18 cellular contexts compared by ENCODE assay signal in the genomic region with DNA sequence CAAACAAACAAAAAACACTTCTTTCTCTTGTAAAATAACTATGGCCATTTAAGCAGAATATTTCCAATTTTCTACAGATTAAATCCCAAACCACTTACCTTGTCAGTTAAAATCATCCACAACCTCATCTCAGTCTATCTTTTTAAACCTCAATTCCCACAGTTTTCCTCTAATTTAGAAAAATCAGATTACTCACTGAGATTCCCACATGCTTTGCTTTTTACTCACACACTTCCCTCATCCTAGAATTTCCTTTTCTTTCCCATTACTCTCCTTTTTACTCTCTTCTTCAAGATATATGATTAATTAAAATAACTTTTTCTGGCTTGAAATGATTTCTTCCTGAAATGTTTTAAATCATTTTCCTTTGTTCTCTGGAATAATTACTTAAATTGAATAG.
DNase-seq lines count a peak whose midpoint lies in the region; ATAC-seq and TF ChIP-seq lines count a peak whose summit lies in the region.
"Had no signal": no experiment of that assay in that cellular context is flagged by ENCODE, and none has a peak within 500 bp of the region (broad histone marks: within the 10 kb centered on the region; RNA-seq: fewer than 3 reads in every experiment).

No MANE protein-coding gene starts in this region.

- H3K27me3 ChIP-seq in IMR-90 (ENCODE audit: control insufficient read depth, insufficient read depth, low read length), result no peaks in the 10 kb centered on the region

- BruUV-seq in IMR-90 (replicated peaks; lab: Mats Ljungman, UMichigan), result no TSS peak

- peak overlapping the region; percentile 63 for H3K27ac Mint-ChIP-seq in chondrocyte (ENCODE audit: unreplicated experiment)
- H3K27ac Mint-ChIP-seq in osteocyte (ENCODE audit: unreplicated experiment), result peak overlapping the region; percentile 45
- H3K27ac Mint-ChIP-seq: CD8-positive, alpha-beta memory T cell had no signal

- H3K9ac ChIP-seq in IMR-90 (ENCODE audit: low read depth, low read length), result no peak overlapping the region

- no peak overlapping the region for H2AK5ac ChIP-seq in IMR-90 (ENCODE audit: low read depth, low read length)

- H2AFZ ChIP-seq in IMR-90 (replicated peaks; ENCODE audit: low read length, poor library complexity), result no peak overlapping the region
- H2AFZ ChIP-seq: PC-9 had no signal

- H3K9me3 ChIP-seq in IMR-90 (ENCODE audit: control insufficient read depth, insufficient read depth, low read length), result no peaks in the 10 kb centered on the region

- H4K8ac ChIP-seq in IMR-90 (ENCODE audit: low read depth in 2 of 2, low read length in 2 of 2), result no peak overlapping the region

- H3K27ac ChIP-seq in IMR-90 (ENCODE audit: insufficient read depth, low read length), result no peak overlapping the region
- H3K27ac ChIP-seq: PC-9 had no signal

- H3K14ac ChIP-seq in IMR-90 (replicated peaks; ENCODE audit: low read depth, low read length), result no peak overlapping the region

- no peak overlapping the region for H2BK15ac ChIP-seq in IMR-90 (ENCODE audit: low read depth, low read length)

- H3K56ac ChIP-seq in IMR-90 (ENCODE audit: extremely low read depth, insufficient read depth, low read length), result no peak overlapping the region

- no peak overlapping the region for H3K4me2 ChIP-seq in IMR-90 (ENCODE audit: low read depth, low read length)
- H3K4me2 ChIP-seq: PC-9 had no signal

- no peak overlapping the region for H4K91ac ChIP-seq in IMR-90 (ENCODE audit: insufficient read depth, low read depth, low read length)

- TF ChIP-seq POLR2A in IMR-90 (IDR thresholded peaks at IDR 0.05; ENCODE audit: low read depth, low read length) (no peak), erythroblast (IDR thresholded peaks at IDR 0.05; ENCODE audit: low read length) (no peak)

- H3K27me3 Mint-ChIP-seq in chondrocyte (ENCODE audit: low read depth) (no peaks in the 10 kb centered on the region), osteocyte (ENCODE audit: unreplicated experiment) (no peaks in the 10 kb centered on the region)
- H3K27me3 Mint-ChIP-seq: CD8-positive, alpha-beta memory T cell had no signal

- no peaks in the 10 kb centered on the region for H4K20me1 ChIP-seq in IMR-90 (ENCODE audit: insufficient read depth, low read length)

- no peak for TF ChIP-seq CTCF in IMR-90 (conservative IDR thresholded peaks at IDR 0.05; ENCODE audit: low read depth, low read length)
- TF ChIP-seq CTCF in chondrocyte (IDR thresholded peaks at IDR 0.05), result no peak
- TF ChIP-seq CTCF in osteocyte (IDR thresholded peaks at IDR 0.05), result no peak

- CTCF ChIA-PET in IMR-90 (lab: Yijun Ruan, JAX), result no interaction called here

- H3K9me3 Mint-ChIP-seq in chondrocyte (ENCODE audit: low read depth) (no peaks in the 10 kb centered on the region), osteocyte (ENCODE audit: unreplicated experiment) (no peaks in the 10 kb centered on the region)

- no peak overlapping the region for H3K4ac ChIP-seq in IMR-90 (ENCODE audit: low read depth, low read length)

- TF ChIP-seq RAD21 in IMR-90 (IDR thresholded peaks at IDR 0.05; ENCODE audit: low read length), result no peak

- H4K5ac ChIP-seq in IMR-90 (ENCODE audit: low read depth, low read length), result no peak overlapping the region

- no peak overlapping the region for H3K4me3 Mint-ChIP-seq in chondrocyte (ENCODE audit: unreplicated experiment)
- no peak overlapping the region for H3K4me3 Mint-ChIP-seq in osteocyte (ENCODE audit: unreplicated experiment)
- H3K4me3 Mint-ChIP-seq: CD8-positive, alpha-beta memory T cell had no signal

- no peak overlapping the region for H2BK5ac ChIP-seq in IMR-90 (ENCODE audit: low read depth, low read length, poor library complexity, severe bottlenecking)

- no peak overlapping the region for H2BK20ac ChIP-seq in IMR-90 (ENCODE audit: low read depth, low read length)

- no peaks in the 10 kb centered on the region for H3K36me3 ChIP-seq in IMR-90 (ENCODE audit: control insufficient read depth, insufficient read depth, low read length)

- DNase-seq in ELR (ENCODE audit: low read depth), result peak; percentile 56
- peak; percentile 28 for DNase-seq in IMR-90
- DNase-seq in chondrocyte (ENCODE audit: low spot score), result no peak
- no peak for DNase-seq in osteocyte (ENCODE audit: extremely low spot score, unreplicated experiment)
- no peak for DNase-seq in SW480 (ENCODE audit: low spot score)
- no peak for DNase-seq in epidermal melanocyte (ENCODE audit: insufficient read length, low spot score)
- no peak for DNase-seq in erythroblast (lab: John Stamatoyannopoulos, UW)
- DNase-seq: CD8-positive, alpha-beta memory T cell; Karpas-422; MM.1S; NCI-H1105 treated with DMSO at 0.1 percent for 48 hours; NCI-H187 treated with DMSO at 0.1 percent for 48 hours; NCI-H446 treated with DMSO at 0.1 percent for 48 hours; NCI-H748 treated with DMSO at 0.1 percent for 48 hours; PC-9; Right ventricle myocardium superior had no signal

- no peak overlapping the region for H2BK120ac ChIP-seq in IMR-90 (ENCODE audit: low read depth, low read length)

- H3K9me1 ChIP-seq in IMR-90 (ENCODE audit: insufficient read depth, low read length), result no peaks in the 10 kb centered on the region

- in situ Hi-C loops in IMR-90 (cut with MboI; ENCODE audit: low sequenced_read_pairs), result loop anchor here (25.0 kb wide), 1 partner anchor 315 kb away; no protein-coding TSS in a partner anchor

- dilution Hi-C loops in IMR-90 (cut with HindIII; ENCODE audit: low sequenced_read_pairs, unreplicated experiment), result no loop called here

- H3K4me1 Mint-ChIP-seq in chondrocyte (ENCODE audit: low read depth) (peaks cover 45% of the 10 kb centered on the region), osteocyte (ENCODE audit: unreplicated experiment) (peaks cover 46% of the 10 kb centered on the region)
- H3K4me1 Mint-ChIP-seq: CD8-positive, alpha-beta memory T cell had no signal

- no peak overlapping the region for H3K4me3 ChIP-seq in IMR-90 (ENCODE audit: insufficient read depth, low read depth, low read length)
- H3K4me3 ChIP-seq: GM12878, PC-9 had no signal

- ATAC-seq in IMR-90 (ENCODE audit: low read depth), result no peak
- no peak for ATAC-seq in GM21723 (IDR thresholded peaks at IDR 0.05; ENCODE audit: unreplicated experiment)
- ATAC-seq: GM12878 had no signal

- peaks cover 10 to 18% of the 10 kb centered on the region in 2 experiments for H3K79me1 ChIP-seq in IMR-90 (ENCODE audit: low read depth in 1 of 2, low read length in 2 of 2)

- no peak overlapping the region for H3K23ac ChIP-seq in IMR-90 (ENCODE audit: low read depth, low read length)

- POLR2A ChIA-PET in IMR-90 (lab: Charles Lee; ENCODE audit: unreplicated experiment), result no interaction called here

- H3K36me3 Mint-ChIP-seq in chondrocyte (ENCODE audit: low read depth) (no peaks in the 10 kb centered on the region), osteocyte (ENCODE audit: unreplicated experiment) (no peaks in the 10 kb centered on the region)
- H3K36me3 Mint-ChIP-seq: CD8-positive, alpha-beta memory T cell had no signal

- intact Hi-C loops in IMR-90 (cut with micrococcal nuclease), result no loop called here

- H2AK9ac ChIP-seq in IMR-90 (replicated peaks; ENCODE audit: low read depth, low read length, poor library complexity), result no peak overlapping the region

- no peak overlapping the region for H3K18ac ChIP-seq in IMR-90 (ENCODE audit: low read depth, low read length)

- no peaks in the 10 kb centered on the region for H3K4me1 ChIP-seq in IMR-90 (ENCODE audit: control insufficient read depth, insufficient read depth, low read length)

TF ChIP-seq in IMR-90, 13 proteins besides CTCF, POLR2A, EP300 and RAD21:
- TF ChIP-seq FOS (IDR thresholded peaks at IDR 0.05; ENCODE audit: low read depth, low read length) (no peak), CEBPB (IDR thresholded peaks at IDR 0.05; ENCODE audit: low read depth, low read length) (no peak), NFE2L2 (IDR thresholded peaks at IDR 0.05; ENCODE audit: low read depth, low read length) (no peak), RCOR1 (IDR thresholded peaks at IDR 0.05; ENCODE audit: insufficient replicate concordance, low read length) (no peak), RFX5 (IDR thresholded peaks at IDR 0.05; ENCODE audit: low read depth, low read length) (no peak), BHLHE40 (IDR thresholded peaks at IDR 0.05; ENCODE audit: low read depth, low read length) (no peak), SMC3 (IDR thresholded peaks at IDR 0.05; ENCODE audit: low read depth, low read length) (no peak), CHD1 (IDR thresholded peaks at IDR 0.05; ENCODE audit: low read depth, low read length) (no peak), MXI1 (IDR thresholded peaks at IDR 0.05; ENCODE audit: borderline replicate concordance, low read depth, low read length) (no peak)
- TF ChIP-seq, protein P1, sequence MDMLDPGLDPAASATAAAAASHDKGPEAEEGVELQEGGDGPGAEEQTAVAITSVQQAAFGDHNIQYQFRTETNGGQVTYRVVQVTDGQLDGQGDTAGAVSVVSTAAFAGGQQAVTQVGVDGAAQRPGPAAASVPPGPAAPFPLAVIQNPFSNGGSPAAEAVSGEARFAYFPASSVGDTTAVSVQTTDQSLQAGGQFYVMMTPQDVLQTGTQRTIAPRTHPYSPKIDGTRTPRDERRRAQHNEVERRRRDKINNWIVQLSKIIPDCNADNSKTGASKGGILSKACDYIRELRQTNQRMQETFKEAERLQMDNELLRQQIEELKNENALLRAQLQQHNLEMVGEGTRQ (IDR thresholded peaks at IDR 0.05; ENCODE audit: low read depth, low read length), result no peak
- TF ChIP-seq, protein P2, sequence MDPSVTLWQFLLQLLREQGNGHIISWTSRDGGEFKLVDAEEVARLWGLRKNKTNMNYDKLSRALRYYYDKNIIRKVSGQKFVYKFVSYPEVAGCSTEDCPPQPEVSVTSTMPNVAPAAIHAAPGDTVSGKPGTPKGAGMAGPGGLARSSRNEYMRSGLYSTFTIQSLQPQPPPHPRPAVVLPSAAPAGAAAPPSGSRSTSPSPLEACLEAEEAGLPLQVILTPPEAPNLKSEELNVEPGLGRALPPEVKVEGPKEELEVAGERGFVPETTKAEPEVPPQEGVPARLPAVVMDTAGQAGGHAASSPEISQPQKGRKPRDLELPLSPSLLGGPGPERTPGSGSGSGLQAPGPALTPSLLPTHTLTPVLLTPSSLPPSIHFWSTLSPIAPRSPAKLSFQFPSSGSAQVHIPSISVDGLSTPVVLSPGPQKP (IDR thresholded peaks at IDR 0.05; ENCODE audit: borderline replicate concordance, low read depth, low read length), result no peak

Comparison
In these comparisons a context has a peak if more than half of its experiments do, and no peak if none do; other contexts are left out.
1. DNase-seq: peak in ELR (single experiment) and IMR-90 (single experiment); none in chondrocyte (single experiment), osteocyte (single experiment), SW480 (single experiment), epidermal melanocyte (single experiment) and erythroblast (0 of 2).